Comparison of ENCODE assay signal across 15 cellular contexts in the genomic region with DNA sequence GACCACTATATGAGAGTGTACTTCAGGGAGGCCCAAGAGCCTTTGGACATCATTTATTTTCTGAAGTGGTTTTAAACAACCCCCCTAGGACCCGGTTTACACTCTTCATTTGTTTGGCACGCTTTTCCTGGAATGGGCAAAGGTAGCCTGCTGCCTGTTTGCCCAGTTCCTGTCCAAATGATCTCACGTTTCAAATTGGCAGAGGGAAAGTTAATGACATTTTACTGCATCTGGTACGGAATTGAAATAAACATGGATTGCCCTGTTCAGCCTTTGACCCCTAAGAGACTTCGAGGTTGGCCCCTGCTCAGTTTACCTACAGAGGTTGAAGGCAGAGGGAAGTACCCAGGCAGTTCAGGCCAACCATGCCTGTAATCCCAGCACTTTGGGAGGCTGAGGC. TPM values are rescaled to one million over a fixed set of nuclear protein-coding genes. Genes with fewer than 3 reads are reported as not detected.
DNase-seq lines count a peak whose midpoint lies in the region; ATAC-seq and TF ChIP-seq lines count a peak whose summit lies in the region.
"Had no signal": no experiment of that assay in that cellular context is flagged by ENCODE, and none has a peak within 500 bp of the region (broad histone marks: within the 10 kb centered on the region; RNA-seq: fewer than 3 reads in every experiment).

No MANE protein-coding gene starts in this region.

- no peak for TF ChIP-seq POLR2A in esophagus squamous epithelium (IDR thresholded peaks at IDR 0.05)

- no peaks in the 10 kb centered on the region for H3K36me3 Mint-ChIP-seq in stimulated activated memory B cell treated with anti-CD40 and anti-IgM and Interleukin-4, amounts not matched to agents 10 μg/mL and 1 μg/mL and 100 μg/mL, for 72 hours
- H3K36me3 Mint-ChIP-seq in naive thymus-derived CD4-positive, alpha-beta T cell = peaks cover 0 to 23% (median 5%) of the 10 kb centered on the region in 5 donors

- no peak overlapping the region for H3K4me3 ChIP-seq in heart right ventricle
- no peak overlapping the region for H3K4me3 ChIP-seq in right cardiac atrium (ENCODE audit: low read length)
- no peak overlapping the region for H3K4me3 ChIP-seq in naive thymus-derived CD4-positive, alpha-beta T cell (ENCODE audit: low read length)
- H3K4me3 ChIP-seq in esophagus squamous epithelium = no peak overlapping the region
- H3K4me3 ChIP-seq: SK-N-MC, smooth muscle cell had no signal

- peaks cover 15% of the 10 kb centered on the region for H3K27me3 Mint-ChIP-seq in stimulated activated memory B cell treated with anti-CD40 and anti-IgM and Interleukin-4, amounts not matched to agents 10 μg/mL and 1 μg/mL and 100 μg/mL, for 72 hours
- peaks cover 13 to 26% (median 25%) of the 10 kb centered on the region in 5 donors for H3K27me3 Mint-ChIP-seq in naive thymus-derived CD4-positive, alpha-beta T cell

- H3K36me3 ChIP-seq in heart right ventricle (no peaks in the 10 kb centered on the region), esophagus squamous epithelium (no peaks in the 10 kb centered on the region)
- no peaks in the 10 kb centered on the region for H3K36me3 ChIP-seq in naive thymus-derived CD4-positive, alpha-beta T cell (ENCODE audit: control insufficient read depth in 2 of 3, insufficient read depth in 3 of 3, low read length in 3 of 3)

- no peak overlapping the region for H3K27ac Mint-ChIP-seq in stimulated activated memory B cell treated with anti-CD40 and anti-IgM and Interleukin-4, amounts not matched to agents 10 μg/mL and 1 μg/mL and 100 μg/mL, for 72 hours
- H3K27ac Mint-ChIP-seq in naive thymus-derived CD4-positive, alpha-beta T cell = no peak overlapping the region

- peak in 2 of 8 donors; percentile 12 to 43 for ATAC-seq in heart right ventricle
- no peak for ATAC-seq in right cardiac atrium
- ATAC-seq in left colon = peak; percentile 93
- ATAC-seq in stimulated activated memory B cell treated with anti-CD40 and anti-IgM and Interleukin-4, amounts not matched to agents 10 μg/mL and 1 μg/mL and 100 μg/mL, for 72 hours = no peak
- no peak for ATAC-seq in naive thymus-derived CD4-positive, alpha-beta T cell

- H3K4me3 Mint-ChIP-seq in stimulated activated memory B cell treated with anti-CD40 and anti-IgM and Interleukin-4, amounts not matched to agents 10 μg/mL and 1 μg/mL and 100 μg/mL, for 72 hours = no peak overlapping the region
- no peak overlapping the region for H3K4me3 Mint-ChIP-seq in naive thymus-derived CD4-positive, alpha-beta T cell

- intact Hi-C loops in heart right ventricle (cut with DNase I) = no loop called here
- intact Hi-C loops in right cardiac atrium (cut with DNase I) = no loop called here
- intact Hi-C loops in left colon (cut with DNase I, micrococcal nuclease) = loop anchor here in 1 of 2 donors (10.0 kb wide), 1 partner anchor 140 kb away; no protein-coding TSS in a partner anchor
- intact Hi-C loops in naive thymus-derived CD4-positive, alpha-beta T cell (cut with micrococcal nuclease) = no loop called here
- intact Hi-C loops in esophagus squamous epithelium (cut with DNase I) = no loop called here

- no peaks in the 10 kb centered on the region for H3K9me3 Mint-ChIP-seq in stimulated activated memory B cell treated with anti-CD40 and anti-IgM and Interleukin-4, amounts not matched to agents 10 μg/mL and 1 μg/mL and 100 μg/mL, for 72 hours
- H3K9me3 Mint-ChIP-seq in naive thymus-derived CD4-positive, alpha-beta T cell = peaks cover 0 to 2% (median 0%) of the 10 kb centered on the region in 11 donors

- no peaks in the 10 kb centered on the region for H3K4me1 Mint-ChIP-seq in stimulated activated memory B cell treated with anti-CD40 and anti-IgM and Interleukin-4, amounts not matched to agents 10 μg/mL and 1 μg/mL and 100 μg/mL, for 72 hours
- peaks cover 0 to 8% (median 5%) of the 10 kb centered on the region in 7 donors for H3K4me1 Mint-ChIP-seq in naive thymus-derived CD4-positive, alpha-beta T cell

- H3K9me3 ChIP-seq in heart right ventricle (no peaks in the 10 kb centered on the region), right cardiac atrium (ENCODE audit: control insufficient read depth, low read length) (no peaks in the 10 kb centered on the region), esophagus squamous epithelium (no peaks in the 10 kb centered on the region)
- H3K9me3 ChIP-seq in naive thymus-derived CD4-positive, alpha-beta T cell (ENCODE audit: control insufficient read depth in 2 of 3, low read length in 3 of 3) = no peaks in the 10 kb centered on the region

- CTCF ChIA-PET in naive thymus-derived CD4-positive, alpha-beta T cell (lab: Charles Lee) = no interaction called here

- H3K27ac ChIP-seq in heart right ventricle (peak overlapping the region in 8 of 10 donors; percentile 28 to 81 (median 63)), right cardiac atrium (ENCODE audit: low read length) (no peak overlapping the region), esophagus squamous epithelium (no peak overlapping the region)
- no peak overlapping the region for H3K27ac ChIP-seq in naive thymus-derived CD4-positive, alpha-beta T cell (ENCODE audit: low read depth, low read length)
- H3K27ac ChIP-seq: SK-N-MC had no signal

- POLR2A ChIA-PET in naive thymus-derived CD4-positive, alpha-beta T cell (lab: Charles Lee) = no interaction called here

- WGBS in heart right ventricle, 2 donors = 44 to 62% methylated on average over 5 of the region's 5 CpGs
- 58% methylated on average over 5 of the region's 5 CpGs for WGBS in right cardiac atrium
- WGBS in esophagus squamous epithelium, 2 donors = 28 to 53% methylated on average over 4 to 5 of the region's 5 CpGs

- no peak for TF ChIP-seq CTCF in heart right ventricle (IDR thresholded peaks at IDR 0.05)
- no peak for TF ChIP-seq CTCF in esophagus squamous epithelium (IDR thresholded peaks at IDR 0.05)

- H3K27me3 ChIP-seq in heart right ventricle (peaks cover 0 to 12% (median under 1%) of the 10 kb centered on the region in 7 donors), right cardiac atrium (ENCODE audit: control insufficient read depth, insufficient read depth) (no peaks in the 10 kb centered on the region), esophagus squamous epithelium (peaks cover 0 to 21% (median 0%) of the 10 kb centered on the region in 4 donors)
- H3K27me3 ChIP-seq in naive thymus-derived CD4-positive, alpha-beta T cell (ENCODE audit: control insufficient read depth in 2 of 2, insufficient read depth in 2 of 2, low read length in 2 of 2) = no peaks in the 10 kb centered on the region

- DNase-seq in heart right ventricle (no peak), right cardiac atrium (no peak), NCI-H774 (lab: John Stamatoyannopoulos, UW) (peak; percentile 60), left colon (peak; percentile 61 to 65), AG08396 (ENCODE audit: low spot score) (no peak), esophagus squamous epithelium (lab: John Stamatoyannopoulos, UW) (no peak)
- DNase-seq in naive thymus-derived CD4-positive, alpha-beta T cell = no peak
- DNase-seq: activated effector memory CD4-positive, alpha-beta T cell treated with Interleukin-2 at 50 U/mL for 16 hours; mesendoderm; nucleus accumbens; stimulated activated naive CD4-positive, alpha-beta T cell treated with Interleukin-2 at 50 U/mL for 16 hours had no signal

- peaks cover 0 to 19% (median 0%) of the 10 kb centered on the region in 9 donors for H3K4me1 ChIP-seq in heart right ventricle
- no peaks in the 10 kb centered on the region for H3K4me1 ChIP-seq in right cardiac atrium (ENCODE audit: control insufficient read depth, insufficient read depth, low read length)
- no peaks in the 10 kb centered on the region for H3K4me1 ChIP-seq in naive thymus-derived CD4-positive, alpha-beta T cell (ENCODE audit: control insufficient read depth in 2 of 2, insufficient read depth in 2 of 2, low read length in 2 of 2)
- H3K4me1 ChIP-seq in esophagus squamous epithelium = peaks cover 0 to under 1% (median 0%) of the 10 kb centered on the region in 3 donors

RNA-seq across cellular contexts. Expression of a gene that starts 5.8 kb away (rescaled TPM):
- total RNA-seq in heart right ventricle (under 1 TPM in 1 of 10 donors, not detected in 9; 0.37 TPM), right cardiac atrium (not detected), left colon (not detected), esophagus squamous epithelium (1 to 10 TPM in 1 of 4 donors, under 1 TPM in 1, not detected in 2; 0.57 to 1.3 TPM)
- polyA plus RNA-seq in heart right ventricle (under 1 TPM in 1 of 2 donors, not detected in 1; 0.38 TPM), right cardiac atrium (not detected)
- total RNA-seq in naive thymus-derived CD4-positive, alpha-beta T cell = not detected
- polyA plus RNA-seq in naive thymus-derived CD4-positive, alpha-beta T cell = not detected
- total RNA-seq: astrocyte, smooth muscle cell had no signal
- polyA plus RNA-seq: smooth muscle cell had no signal

Comparison
In these comparisons a context has a peak if more than half of its experiments do, and no peak if none do; other contexts are left out.
1. H3K27ac ChIP-seq: peak in heart right ventricle (8 of 10); none in right cardiac atrium (single experiment), naive thymus-derived CD4-positive, alpha-beta T cell (single experiment) and esophagus squamous epithelium (0 of 4).
2. DNase-seq: peak in NCI-H774 (single experiment) and left colon (2 of 2); none in heart right ventricle (0 of 2), right cardiac atrium (0 of 3), AG08396 (single experiment), naive thymus-derived CD4-positive, alpha-beta T cell (0 of 9) and esophagus squamous epithelium (single experiment).